In genomic region chr2:37650548-37651101, GRCh38 we compare ENCODE assay signal across 1 cellular context.
TF ChIP-seq lines count a peak whose summit lies in the region.

No MANE protein-coding gene starts in this region.

TF ChIP-seq in H1, 55 proteins besides CTCF, POLR2A, EP300 and RAD21:
- TF ChIP-seq SUZ12 (IDR thresholded peaks at IDR 0.05; ENCODE audit: low read length) (no peak), RNF2 (IDR thresholded peaks at IDR 0.05; ENCODE audit: borderline replicate concordance, low read depth, low read length, missing control alignments, poor library complexity, severe bottlenecking) (no peak), JUN (IDR thresholded peaks at IDR 0.05; ENCODE audit: low read depth, low read length) (no peak), NRF1 (IDR thresholded peaks at IDR 0.05; ENCODE audit: low read depth, low read length) (no peak), CBX8 (IDR thresholded peaks at IDR 0.05; ENCODE audit: borderline replicate concordance, low read depth, low read length) (no peak), CBX5 (IDR thresholded peaks at IDR 0.05; ENCODE audit: low read depth, low read length) (no peak), RFX5 (IDR thresholded peaks at IDR 0.05; ENCODE audit: borderline replicate concordance, low read depth, low read length) (no peak), BCL11A (IDR thresholded peaks at IDR 0.05; ENCODE audit: low read depth in 2 of 2, low read length in 2 of 2) (no peak), SP2 (IDR thresholded peaks at IDR 0.05; ENCODE audit: low read length) (no peak)
